In genomic region chr18:27564066-27564465, GRCh38 we compare ENCODE assay signal across 16 cellular contexts.
DNase-seq lines count a peak whose midpoint lies in the region; ATAC-seq and TF ChIP-seq lines count a peak whose summit lies in the region.
"Had no signal": no experiment of that assay in that cellular context is flagged by ENCODE, and none has a peak within 500 bp of the region (broad histone marks: within the 10 kb centered on the region; RNA-seq: fewer than 3 reads in every experiment).

No MANE protein-coding gene starts in this region.

- no peak overlapping the region for H3K27ac ChIP-seq in left ventricle myocardium inferior (replicated peaks)
- H3K27ac ChIP-seq in psoas muscle: peak overlapping the region; percentile 73
- H3K27ac ChIP-seq in CD4-positive, alpha-beta T cell (ENCODE audit: low read depth, low read length): no peak overlapping the region
- H3K27ac ChIP-seq: C4-2B had no signal

- H3K9me3 ChIP-seq in left ventricle myocardium inferior (replicated peaks): no peaks in the 10 kb centered on the region
- no peaks in the 10 kb centered on the region for H3K9me3 ChIP-seq in psoas muscle
- H3K9me3 ChIP-seq in CD4-positive, alpha-beta T cell (ENCODE audit: control insufficient read depth, low read length): peaks cover 5% of the 10 kb centered on the region
- H3K9me3 ChIP-seq: BE2C had no signal

- CTCF ChIA-PET in CD4-positive, alpha-beta T cell (lab: Charles Lee): no interaction called here

- TF ChIP-seq CTCF in left ventricle myocardium inferior (IDR thresholded peaks at IDR 0.05; ENCODE audit: borderline replicate concordance) (no peak), psoas muscle (IDR thresholded peaks at IDR 0.05) (no peak)
- no peak for TF ChIP-seq CTCF in CD4-positive, alpha-beta T cell (IDR thresholded peaks at IDR 0.05)

- H3K4me1 ChIP-seq in left ventricle myocardium inferior (peaks cover 3% of the 10 kb centered on the region), psoas muscle (peaks cover 11% of the 10 kb centered on the region)
- H3K4me1 ChIP-seq: BE2C had no signal

- intact Hi-C loops in left cardiac atrium (cut with DNase I): no loop called here
- intact Hi-C loops in left ventricle myocardium inferior (cut with micrococcal nuclease): no loop called here
- intact Hi-C loops in left ventricle myocardium superior (cut with micrococcal nuclease): no loop called here
- intact Hi-C loops in psoas muscle (cut with DNase I): loop anchor here in 1 of 2 donors (5.0 kb wide), 1 partner anchor 152 kb away; no protein-coding TSS in a partner anchor
- intact Hi-C loops in CD4-positive, alpha-beta T cell (cut with DNase I, micrococcal nuclease): no loop called here

- H3K27ac Mint-ChIP-seq in CD4-positive, alpha-beta T cell: no peak overlapping the region
- H3K27ac Mint-ChIP-seq: CD8-positive, alpha-beta T cell; HFFc6 had no signal

- DNase-seq in left cardiac atrium (no peak), left ventricle myocardium inferior (no peak), left ventricle myocardium superior (peak; percentile 29), psoas muscle (peak in 1 of 2 donors; percentile 57), NAMALWA (ENCODE audit: low spot score) (no peak)
- DNase-seq in stimulated activated naive CD4-positive, alpha-beta T cell (lab: John Stamatoyannopoulos, UW): no peak
- DNase-seq in CD4-positive, alpha-beta T cell: no peak
- DNase-seq: BE2C; CD8-positive, alpha-beta T cell; COR-L47; DMS153; DMS79 treated with DMSO at 0.1 percent for 48 hours; EL; HCEC 1CT; HFFc6 had no signal

- H3K36me3 Mint-ChIP-seq in CD4-positive, alpha-beta T cell (ENCODE audit: low read depth): no peaks in the 10 kb centered on the region
- H3K36me3 Mint-ChIP-seq: CD8-positive, alpha-beta T cell had no signal

- POLR2A ChIA-PET in CD4-positive, alpha-beta T cell (lab: Charles Lee): no interaction called here

- 9 to 18% (median 14%) methylated on average over 3 of the region's 3 CpGs for WGBS in psoas muscle, 3 donors

- H3K27me3 Mint-ChIP-seq in CD4-positive, alpha-beta T cell: no peaks in the 10 kb centered on the region

- no peaks in the 10 kb centered on the region for H3K36me3 ChIP-seq in left ventricle myocardium inferior
- H3K36me3 ChIP-seq in psoas muscle (ENCODE audit: insufficient read depth in 1 of 2, low read depth in 1 of 2): no peaks in the 10 kb centered on the region
- H3K36me3 ChIP-seq: BE2C had no signal

- H3K9me3 Mint-ChIP-seq in CD4-positive, alpha-beta T cell: peaks cover 16% of the 10 kb centered on the region
- H3K9me3 Mint-ChIP-seq: HFFc6 had no signal

- no peaks in the 10 kb centered on the region for H3K27me3 ChIP-seq in left ventricle myocardium inferior (ENCODE audit: low read depth)
- H3K27me3 ChIP-seq in psoas muscle (ENCODE audit: insufficient read depth in 3 of 3, low read length in 2 of 3): no peaks in the 10 kb centered on the region
- H3K27me3 ChIP-seq in CD4-positive, alpha-beta T cell (ENCODE audit: control insufficient read depth, insufficient read depth, low read length): no peaks in the 10 kb centered on the region

- H3K4me3 Mint-ChIP-seq in CD4-positive, alpha-beta T cell: no peak overlapping the region
- H3K4me3 Mint-ChIP-seq: CD8-positive, alpha-beta T cell; HFFc6 had no signal

- peak; percentile 26 to 55 for ATAC-seq in left cardiac atrium
- ATAC-seq in left ventricle myocardium superior: peak; percentile 57
- ATAC-seq in psoas muscle: peak; percentile 88 to 96 (median 92)
- ATAC-seq in CD4-positive, alpha-beta T cell (ENCODE audit: poor library complexity): no peak
- ATAC-seq: CD8-positive, alpha-beta T cell had no signal

- no peaks in the 10 kb centered on the region for H3K4me1 Mint-ChIP-seq in CD4-positive, alpha-beta T cell (ENCODE audit: low read depth)

- H3K4me3 ChIP-seq in left ventricle myocardium inferior: no peak overlapping the region
- H3K4me3 ChIP-seq in psoas muscle: no peak overlapping the region
